ENCODE assay signal across 17 cellular contexts in genomic region chr20:18645851-18646250, GRCh38. TPM values are rescaled to one million over a fixed set of nuclear protein-coding genes. Genes with fewer than 3 reads are reported as not detected.
DNase-seq lines count a peak whose midpoint lies in the region; TF ChIP-seq lines count a peak whose summit lies in the region.
"Had no signal": no experiment of that assay in that cellular context is flagged by ENCODE, and none has a peak within 500 bp of the region (broad histone marks: within the 10 kb centered on the region; RNA-seq: fewer than 3 reads in every experiment).

No MANE protein-coding gene starts in this region.

- DNase-seq in H9 (no peak), amniotic epithelial cell (ENCODE audit: low read depth) (peak; percentile 78), islet precursor cell (peak; percentile 79), sigmoid colon (peak; percentile 19), activated gamma-delta T cell treated with Interleukin-2 at 50 U/mL for 16 hours (no peak), foreskin fibroblast (no peak)
- no peak for DNase-seq in activated naive CD4-positive, alpha-beta T cell treated with anti-CD3 and anti-CD28 coated beads for 36 hours
- DNase-seq: ACHN; AML-193; DMS79; NCI-H1105; NCI-H1694; NCI-H510A; NCI-H748 treated with DMSO at 0.1 percent for 48 hours; NK-92 treated with Interleukin-12 subunit alpha and Interleukin-12 subunit beta, amount 100 ng/mL, for 24 hours had no signal

- no peak overlapping the region for H3K27ac ChIP-seq in H9 (ENCODE audit: insufficient read length, low read depth, low read length)
- no peak overlapping the region for H3K27ac ChIP-seq in sigmoid colon
- H3K27ac ChIP-seq: C4-2B, SK-N-MC had no signal

- H3K27me3 ChIP-seq in H9 (ENCODE audit: insufficient read depth, low read length) (no peaks in the 10 kb centered on the region), sigmoid colon (no peaks in the 10 kb centered on the region)

- intact Hi-C loops in sigmoid colon (cut with DNase I), result no loop called here
- intact Hi-C loops in activated naive CD4-positive, alpha-beta T cell treated with anti-CD3 and anti-CD28 coated beads for 36 hours (cut with micrococcal nuclease), result no loop called here

- no peak overlapping the region for H2BK15ac ChIP-seq in H9 (ENCODE audit: low read depth, low read length)

- no peak for TF ChIP-seq EP300 in sigmoid colon (IDR thresholded peaks at IDR 0.05)

- H3K23me2 ChIP-seq in H9 (ENCODE audit: insufficient read length, low read depth, low read length, poor library complexity, severe bottlenecking), result no peaks in the 10 kb centered on the region

- H2BK20ac ChIP-seq in H9 (ENCODE audit: low read depth, low read length, poor library complexity, severe bottlenecking), result no peak overlapping the region

- no CpG with 5 or more reads among the region's 6 CpGs for WGBS in H9 (ENCODE audit: extremely low coverage, insufficient read length, low lambda C conversion rate)
- WGBS in sigmoid colon, 2 donors, result 88 to 96% methylated on average over 6 of the region's 6 CpGs

- H3K9ac ChIP-seq in H9 (ENCODE audit: extremely low read depth, insufficient read length, low read length), result no peak overlapping the region

- H2BK12ac ChIP-seq in H9 (ENCODE audit: insufficient read length, low read depth, low read length), result no peak overlapping the region

- H4K5ac ChIP-seq in H9 (ENCODE audit: insufficient read length, low read depth, low read length), result no peak overlapping the region

- no peak overlapping the region for H3K18ac ChIP-seq in H9 (ENCODE audit: insufficient read length, low read depth, low read length)

- H3K9me3 ChIP-seq in H9 (ENCODE audit: control insufficient read depth, low read depth, low read length) (no peaks in the 10 kb centered on the region), sigmoid colon (no peaks in the 10 kb centered on the region)

- H3K79me1 ChIP-seq in H9 (ENCODE audit: insufficient read depth, low read depth, low read length, poor library complexity, severe bottlenecking), result no peaks in the 10 kb centered on the region

- no peak for TF ChIP-seq POLR2A in sigmoid colon (IDR thresholded peaks at IDR 0.05)

- no peaks in the 10 kb centered on the region for H3K36me3 ChIP-seq in sigmoid colon

- no peaks in the 10 kb centered on the region for H4K20me1 ChIP-seq in H9 (ENCODE audit: control insufficient read depth, insufficient read depth, insufficient read length)

- H3K4me1 Mint-ChIP-seq in H9, result peaks cover 21 to 23% of the 10 kb centered on the region in 2 experiments
- H3K4me1 Mint-ChIP-seq in activated naive CD4-positive, alpha-beta T cell treated with anti-CD3 and anti-CD28 coated beads for 36 hours (ENCODE audit: low read depth), result no peaks in the 10 kb centered on the region

- no peak overlapping the region for H3K23ac ChIP-seq in H9 (ENCODE audit: insufficient read length, low read depth, low read length)

- H3K4me2 ChIP-seq in H9 (ENCODE audit: insufficient read depth, insufficient read length, low read length), result no peak overlapping the region

- no peak overlapping the region for H2AFZ ChIP-seq in H9 (ENCODE audit: low read length)

- no peaks in the 10 kb centered on the region; a peak in 2 of 7 replicates for H3K36me3 Mint-ChIP-seq in H9 (ENCODE audit: insufficient read depth in 1 of 3, low read depth in 3 of 3)
- peaks cover 10% of the 10 kb centered on the region for H3K36me3 Mint-ChIP-seq in activated naive CD4-positive, alpha-beta T cell treated with anti-CD3 and anti-CD28 coated beads for 36 hours (ENCODE audit: low read depth)

- no peak overlapping the region for H3K4me3 Mint-ChIP-seq in H9
- no peak overlapping the region for H3K4me3 Mint-ChIP-seq in activated naive CD4-positive, alpha-beta T cell treated with anti-CD3 and anti-CD28 coated beads for 36 hours

- no peak overlapping the region for H3K56ac ChIP-seq in H9 (ENCODE audit: insufficient read length, low read depth, low read length)

- H3K9me3 Mint-ChIP-seq in H9, result no peaks in the 10 kb centered on the region
- H3K9me3 Mint-ChIP-seq in activated naive CD4-positive, alpha-beta T cell treated with anti-CD3 and anti-CD28 coated beads for 36 hours, result no peaks in the 10 kb centered on the region

- H3K4me1 ChIP-seq in H9 (ENCODE audit: insufficient read depth, low read length), result peaks cover 2% of the 10 kb centered on the region; the same call in 1 of the 2 replicates
- peaks cover 0 to 19% (median 9%) of the 10 kb centered on the region in 4 donors for H3K4me1 ChIP-seq in sigmoid colon

- no peak overlapping the region for H4K91ac ChIP-seq in H9 (ENCODE audit: insufficient read length, low read depth, low read length)

- H3K4ac ChIP-seq in H9 (ENCODE audit: low read depth, low read length), result no peak overlapping the region

- no peak overlapping the region for H2BK5ac ChIP-seq in H9 (ENCODE audit: insufficient read length, low read length)

- no peaks in the 10 kb centered on the region for H3K79me2 ChIP-seq in H9 (ENCODE audit: insufficient read depth, low read length)

- peak overlapping the region in 2 of 3 experiments; percentile 48 to 82; a peak in 2 of 7 replicates for H3K27ac Mint-ChIP-seq in H9
- H3K27ac Mint-ChIP-seq in activated naive CD4-positive, alpha-beta T cell treated with anti-CD3 and anti-CD28 coated beads for 36 hours, result no peak overlapping the region

- H3K4me3 ChIP-seq in sigmoid colon, result no peak overlapping the region
- H3K4me3 ChIP-seq in foreskin fibroblast (ENCODE audit: low read depth in 1 of 2, low read length in 2 of 2), result no peak overlapping the region
- H3K4me3 ChIP-seq: SK-N-MC had no signal

- no peak overlapping the region for H3K14ac ChIP-seq in H9 (ENCODE audit: insufficient read depth, low read length)

- no peaks in the 10 kb centered on the region for H3K27me3 Mint-ChIP-seq in H9 (ENCODE audit: low read depth)
- H3K27me3 Mint-ChIP-seq in activated naive CD4-positive, alpha-beta T cell treated with anti-CD3 and anti-CD28 coated beads for 36 hours (ENCODE audit: low read depth), result no peaks in the 10 kb centered on the region

- H4K8ac ChIP-seq in H9 (replicated peaks; ENCODE audit: insufficient read length, low read depth, low read length), result no peak overlapping the region

- TF ChIP-seq CTCF in H9 (conservative IDR thresholded peaks at IDR 0.05) (no peak), sigmoid colon (IDR thresholded peaks at IDR 0.05) (no peak), foreskin fibroblast (IDR thresholded peaks at IDR 0.05; ENCODE audit: low read depth, low read length) (no peak)

- no peak overlapping the region for H2AK5ac ChIP-seq in H9 (ENCODE audit: insufficient read length, low read length)

- H3T11ph ChIP-seq in H9 (ENCODE audit: low read length), result no peak overlapping the region

- H2BK120ac ChIP-seq in H9 (ENCODE audit: low read depth, low read length, poor library complexity, severe bottlenecking), result no peak overlapping the region

- CTCF ChIA-PET in activated naive CD4-positive, alpha-beta T cell treated with anti-CD3 and anti-CD28 coated beads for 36 hours (lab: Charles Lee), result no interaction called here

RNA-seq across cellular contexts. Expression of gene DTD1, which starts 58.0 kb away (rescaled TPM):
- total RNA-seq in H9 (2021), result 59.5 and 62.0 TPM in 2 replicates
- 10 to 100 TPM; 11.6 to 22.1 (median 15.5) TPM for total RNA-seq in sigmoid colon
- polyA plus RNA-seq in sigmoid colon, result 10 to 100 TPM; 18.7 to 22.9 (median 20.4) TPM
- total RNA-seq in activated naive CD4-positive, alpha-beta T cell treated with anti-CD3 and anti-CD28 coated beads for 36 hours, result 10 to 100 TPM; 46.4 to 47.1 TPM

Comparison
In these comparisons a context has a peak if more than half of its experiments do, and no peak if none do; other contexts are left out.
1. DNase-seq: peak in amniotic epithelial cell (single experiment), islet precursor cell (single experiment) and sigmoid colon (single experiment); none in H9 (single experiment), activated gamma-delta T cell treated with Interleukin-2 at 50 U/mL for 16 hours (single experiment), foreskin fibroblast (0 of 2) and activated naive CD4-positive, alpha-beta T cell treated with anti-CD3 and anti-CD28 coated beads for 36 hours (single experiment).